Comparison of ENCODE assay signal across 3 cellular contexts in the genomic region with DNA sequence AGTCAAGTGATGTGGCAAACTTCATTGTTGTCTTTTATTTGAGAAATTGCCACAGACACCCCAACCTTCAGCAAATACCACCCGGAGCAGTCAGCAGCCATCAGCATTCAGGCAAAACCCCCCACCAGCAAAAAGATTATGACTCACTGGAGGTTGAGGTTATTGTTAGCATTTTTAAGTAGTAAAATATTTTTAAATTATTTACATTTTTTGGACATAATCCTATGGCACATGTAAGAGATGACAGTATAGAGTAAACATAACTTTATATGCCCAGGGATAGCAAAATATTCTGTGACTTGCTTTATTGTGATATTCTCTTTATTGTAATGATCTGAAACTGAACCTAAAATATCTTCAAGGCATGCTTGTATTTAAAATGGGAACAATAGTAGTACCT.
"Had no signal": no experiment of that assay in that cellular context is flagged by ENCODE, and none has a peak within 500 bp of the region (broad histone marks: within the 10 kb centered on the region; RNA-seq: fewer than 3 reads in every experiment).

No MANE protein-coding gene starts in this region.

- H3K4me3 ChIP-seq: GM12878 had no signal

- DNase-seq: GDM1, GF-D8 had no signal

- ATAC-seq: GM12878 had no signal
